Comparison of ENCODE assay signal across 18 cellular contexts in genomic region chr1:17422461-17422860, GRCh38. TPM values are rescaled to one million over a fixed set of nuclear protein-coding genes. Genes with fewer than 3 reads are reported as not detected.
DNase-seq lines count a peak whose midpoint lies in the region; ATAC-seq and TF ChIP-seq lines count a peak whose summit lies in the region.
"Had no signal": no experiment of that assay in that cellular context is flagged by ENCODE, and none has a peak within 500 bp of the region (broad histone marks: within the 10 kb centered on the region; RNA-seq: fewer than 3 reads in every experiment).

No MANE protein-coding gene starts in this region.

- no peak overlapping the region for H3K27ac ChIP-seq in colonic mucosa
- H3K27ac ChIP-seq: BLaER1, GM23248 had no signal

- H3K4me1 Mint-ChIP-seq in activated T-cell treated with anti-CD3 and anti-CD28 coated beads, Interleukin-2, amount 50 U/mL, for 24 hours (ENCODE audit: low read depth) = peaks cover 12% of the 10 kb centered on the region
- peaks cover 4% of the 10 kb centered on the region for H3K4me1 Mint-ChIP-seq in activated T-helper 17 cell treated with anti-CD3 and anti-CD28 coated beads, Interleukin-2, amount 50 U/mL, for 72 hours
- H3K4me1 Mint-ChIP-seq in effector memory CD8-positive, alpha-beta T cell (ENCODE audit: low read depth in 2 of 2) = peaks cover 25 to 29% of the 10 kb centered on the region in 2 donors
- peaks cover 4% of the 10 kb centered on the region for H3K4me1 Mint-ChIP-seq in osteocyte (ENCODE audit: unreplicated experiment)

- no peaks in the 10 kb centered on the region for H3K4me1 ChIP-seq in colonic mucosa

- H3K9me3 Mint-ChIP-seq in activated T-cell treated with anti-CD3 and anti-CD28 coated beads, Interleukin-2, amount 50 U/mL, for 24 hours = no peaks in the 10 kb centered on the region
- H3K9me3 Mint-ChIP-seq in activated T-helper 17 cell treated with anti-CD3 and anti-CD28 coated beads, Interleukin-2, amount 50 U/mL, for 72 hours = no peaks in the 10 kb centered on the region
- H3K9me3 Mint-ChIP-seq in effector memory CD8-positive, alpha-beta T cell = no peaks in the 10 kb centered on the region
- H3K9me3 Mint-ChIP-seq in osteocyte (ENCODE audit: unreplicated experiment) = no peaks in the 10 kb centered on the region
- H3K9me3 Mint-ChIP-seq: CD8-positive, alpha-beta memory T cell had no signal

- no peaks in the 10 kb centered on the region for H3K9me3 ChIP-seq in colonic mucosa
- H3K9me3 ChIP-seq: BLaER1, MG63 had no signal

- H3K4me3 ChIP-seq in colonic mucosa = no peak overlapping the region
- H3K4me3 ChIP-seq: BLaER1, GM23248, MG63 had no signal

- H3K36me3 Mint-ChIP-seq in activated T-cell treated with anti-CD3 and anti-CD28 coated beads, Interleukin-2, amount 50 U/mL, for 24 hours (ENCODE audit: low read depth) = peaks cover 100% of the 10 kb centered on the region
- peaks cover 100% of the 10 kb centered on the region for H3K36me3 Mint-ChIP-seq in activated T-helper 17 cell treated with anti-CD3 and anti-CD28 coated beads, Interleukin-2, amount 50 U/mL, for 72 hours (ENCODE audit: low read depth)
- H3K36me3 Mint-ChIP-seq in effector memory CD8-positive, alpha-beta T cell (ENCODE audit: insufficient read depth) = peaks cover 97% of the 10 kb centered on the region
- H3K36me3 Mint-ChIP-seq in osteocyte (ENCODE audit: unreplicated experiment) = peaks cover 56% of the 10 kb centered on the region

- H3K27me3 Mint-ChIP-seq in activated T-cell treated with anti-CD3 and anti-CD28 coated beads, Interleukin-2, amount 50 U/mL, for 24 hours = no peaks in the 10 kb centered on the region
- no peaks in the 10 kb centered on the region for H3K27me3 Mint-ChIP-seq in activated T-helper 17 cell treated with anti-CD3 and anti-CD28 coated beads, Interleukin-2, amount 50 U/mL, for 72 hours
- no peaks in the 10 kb centered on the region for H3K27me3 Mint-ChIP-seq in effector memory CD8-positive, alpha-beta T cell
- H3K27me3 Mint-ChIP-seq in osteocyte (ENCODE audit: unreplicated experiment) = no peaks in the 10 kb centered on the region
- H3K27me3 Mint-ChIP-seq: CD8-positive, alpha-beta memory T cell had no signal

- no peak overlapping the region for H3K4me3 Mint-ChIP-seq in activated T-cell treated with anti-CD3 and anti-CD28 coated beads, Interleukin-2, amount 50 U/mL, for 24 hours
- H3K4me3 Mint-ChIP-seq in activated T-helper 17 cell treated with anti-CD3 and anti-CD28 coated beads, Interleukin-2, amount 50 U/mL, for 72 hours = no peak overlapping the region
- H3K4me3 Mint-ChIP-seq in effector memory CD8-positive, alpha-beta T cell = no peak overlapping the region
- no peak overlapping the region for H3K4me3 Mint-ChIP-seq in osteocyte (ENCODE audit: unreplicated experiment)
- H3K4me3 Mint-ChIP-seq: CD8-positive, alpha-beta memory T cell had no signal

- H3K27me3 ChIP-seq in colonic mucosa = no peaks in the 10 kb centered on the region
- H3K27me3 ChIP-seq: BLaER1, MG63 had no signal

- no peak for DNase-seq in activated T-cell treated with anti-CD3 and anti-CD28 coated beads, Interleukin-2, amount 50 U/mL, for 24 hours
- no peak for DNase-seq in activated T-cell treated with anti-CD3 and anti-CD28 coated beads, Interleukin-2, amount 50 U/mL, for 1 hour
- no peak for DNase-seq in effector memory CD8-positive, alpha-beta T cell
- DNase-seq in osteocyte (ENCODE audit: extremely low spot score, unreplicated experiment) = no peak
- no peak for DNase-seq in A172 (ENCODE audit: low spot score)
- DNase-seq in colonic mucosa = no peak
- DNase-seq: CD8-positive, alpha-beta memory T cell; GDM1; GM23248; MG63; NCI-H1092; NCI-H226; NCI-H526; RPMI8226 had no signal

- ATAC-seq in activated T-helper 17 cell treated with anti-CD3 and anti-CD28 coated beads, Interleukin-2, amount 50 U/mL, for 72 hours (replicated peaks) = no peak
- no peak for ATAC-seq in effector memory CD8-positive, alpha-beta T cell (replicated peaks)
- ATAC-seq in HG02642 (IDR thresholded peaks at IDR 0.05; ENCODE audit: poor library complexity, unreplicated experiment) = no peak
- ATAC-seq: HepG2 had no signal

- TF ChIP-seq CTCF in osteocyte (IDR thresholded peaks at IDR 0.05) (no peak), colonic mucosa (IDR thresholded peaks at IDR 0.05) (no peak)

- H3K27ac Mint-ChIP-seq in activated T-cell treated with anti-CD3 and anti-CD28 coated beads, Interleukin-2, amount 50 U/mL, for 24 hours = peak overlapping the region; percentile 76
- H3K27ac Mint-ChIP-seq in activated T-helper 17 cell treated with anti-CD3 and anti-CD28 coated beads, Interleukin-2, amount 50 U/mL, for 72 hours = peak overlapping the region; percentile 67
- peak overlapping the region; percentile 22 to 86 for H3K27ac Mint-ChIP-seq in effector memory CD8-positive, alpha-beta T cell
- H3K27ac Mint-ChIP-seq in osteocyte (ENCODE audit: unreplicated experiment) = peak overlapping the region; percentile 34

- peaks cover under 1% of the 10 kb centered on the region for H3K36me3 ChIP-seq in colonic mucosa

- H3K9ac ChIP-seq in colonic mucosa (ENCODE audit: low read depth in 2 of 2, low read length in 2 of 2) = no peak overlapping the region
- H3K9ac ChIP-seq: BLaER1, GM23248 had no signal

- intact Hi-C loops in colonic mucosa (cut with DNase I) = loop anchor here (5.0 kb wide), 1 partner anchor 65 kb away; no protein-coding TSS in a partner anchor

RNA-seq across cellular contexts. Expression of gene RCC2, which starts 17.0 kb away (rescaled TPM):
- 100 to 1,000 TPM in 1 of 2 donors, 10 to 100 TPM in 1; 60.5 to 108 TPM for total RNA-seq in activated T-helper 17 cell treated with anti-CD3 and anti-CD28 coated beads, Interleukin-2, amount 50 U/mL, for 72 hours
- 102 and 104 TPM in 2 replicates for total RNA-seq in osteocyte
- total RNA-seq in A172 (2014; rRNA removed; shearing (Covaris generic)) = 37.6 and 43.6 TPM in 2 replicates
- 100 to 1,000 TPM in 1 of 2 donors, 10 to 100 TPM in 1; 69.3 to 121 TPM for total RNA-seq in colonic mucosa

RNA-seq across cellular contexts. Expression of gene PADI6, which starts 50.5 kb away (rescaled TPM):
- total RNA-seq in activated T-helper 17 cell treated with anti-CD3 and anti-CD28 coated beads, Interleukin-2, amount 50 U/mL, for 72 hours = not detected
- not detected in 2 replicates for total RNA-seq in osteocyte
- not detected in 2 replicates for total RNA-seq in A172 (2014; rRNA removed; shearing (Covaris generic))
- not detected for total RNA-seq in colonic mucosa
- total RNA-seq: CD8-positive, alpha-beta memory T cell; GM23248; HepG2 had no signal
